ENCODE assay signal across 8 cellular contexts in the genomic region with DNA sequence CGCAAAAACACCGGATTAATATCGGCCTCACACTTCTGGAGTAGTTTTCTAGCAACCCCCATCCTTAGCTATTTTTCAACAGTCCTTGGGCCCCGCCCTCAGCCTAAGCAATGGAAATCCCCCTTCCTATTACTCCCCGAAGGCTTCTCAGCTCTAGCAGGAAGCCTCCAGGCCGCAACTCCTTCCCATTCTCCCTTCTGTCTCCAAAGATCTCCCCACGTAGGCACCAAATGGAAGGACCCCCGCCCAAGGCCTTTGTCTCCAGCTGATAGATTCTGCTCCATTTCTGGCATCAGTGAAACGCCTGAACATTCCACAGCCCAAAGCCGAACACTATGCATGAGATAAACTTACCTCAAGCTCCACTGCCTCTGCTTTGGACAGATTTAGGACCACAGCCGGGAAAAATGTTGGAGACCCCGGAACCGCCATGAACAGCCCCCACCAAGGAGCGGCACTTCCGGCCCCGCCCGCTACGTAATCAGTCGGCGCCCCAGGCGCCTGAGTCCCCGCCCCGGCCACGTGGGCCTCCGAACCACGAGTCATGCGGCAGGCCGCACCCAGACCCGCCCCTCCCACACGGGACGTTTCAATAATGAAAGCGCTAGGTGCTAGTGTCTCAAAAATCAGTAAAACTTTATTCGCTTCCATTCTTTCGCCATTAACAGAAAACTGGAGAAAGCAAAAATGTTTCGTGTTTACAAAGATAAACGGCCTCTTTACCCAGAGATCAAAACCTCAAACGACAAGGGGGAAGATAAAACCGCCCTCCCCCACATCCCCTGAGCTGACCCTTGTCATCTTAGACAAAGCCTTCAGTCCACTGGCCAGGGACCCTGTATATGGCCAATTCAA. TPM values are rescaled to one million over a fixed set of nuclear protein-coding genes. Genes with fewer than 3 reads are reported as not detected.
DNase-seq lines count a peak whose midpoint lies in the region; ATAC-seq and TF ChIP-seq lines count a peak whose summit lies in the region.

A gene (minus strand): TSS at position 468 of the 855 bp plus-strand sequence. CDS start 611 bp downstream, outside the sequence.

- peaks cover 67% of the 10 kb centered on the region for H3K36me3 ChIP-seq in BLaER1
- peaks cover 6% of the 10 kb centered on the region for H3K36me3 ChIP-seq in colonic mucosa

- H3K27ac ChIP-seq in BLaER1 (peak within 1 kb of the TSS; percentile 91), colonic mucosa (peak within 1 kb of the TSS; percentile 85), layer of hippocampus (ENCODE audit: low read depth, low read length) (peak within 1 kb of the TSS; percentile 75)

- peaks cover 10% of the 10 kb centered on the region; the same call in 1 of the 2 replicates for H4K20me1 ChIP-seq in BLaER1

- DNase-seq in GM19240 (ENCODE audit: insufficient read length, low spot score): peak; percentile 80
- DNase-seq in NCI-H524 (lab: John Stamatoyannopoulos, UW): peak; percentile 20 to 83
- peak; percentile 96 for DNase-seq in activated CD4-positive, alpha-beta T cell treated with anti-CD3 and anti-CD28 coated beads for 48 hours
- DNase-seq in colonic mucosa: peak; percentile 98
- DNase-seq in stimulated activated CD4-positive, alpha-beta T cell treated with anti-CD3 and anti-CD28 coated beads, Interleukin-1b, Interleukin-23, amount 100 ng/mL, for 24 hours (ENCODE audit: low read depth in 4 of 4, low spot score in 1 of 4): peak; percentile 91 to 94 (median 92)

- H3K4me2 ChIP-seq in BLaER1: peak within 1 kb of the TSS; percentile 90

- intact Hi-C loops in colonic mucosa (cut with DNase I): loop anchor here (5.0 kb wide), 1 partner anchor 66 kb away; a partner anchor contains a TSS

- H3K4me3 ChIP-seq in BLaER1: peak within 1 kb of the TSS; percentile 83
- peak within 1 kb of the TSS; percentile 74 for H3K4me3 ChIP-seq in colonic mucosa

- H3K9me3 ChIP-seq in BLaER1: no peaks in the 10 kb centered on the region
- H3K9me3 ChIP-seq in colonic mucosa: no peaks in the 10 kb centered on the region

- no peak for TF ChIP-seq CTCF in colonic mucosa (IDR thresholded peaks at IDR 0.05)

- H3K4me1 ChIP-seq in BLaER1: peaks cover 14% of the 10 kb centered on the region
- peaks cover 17% of the 10 kb centered on the region for H3K4me1 ChIP-seq in colonic mucosa

- H3K9ac ChIP-seq in BLaER1: peak within 1 kb of the TSS; percentile 96
- H3K9ac ChIP-seq in colonic mucosa (ENCODE audit: low read depth in 2 of 2, low read length in 2 of 2): peak within 1 kb of the TSS; percentile 87 to 99

- ATAC-seq in HG03457 (IDR thresholded peaks at IDR 0.05; ENCODE audit: unreplicated experiment): peak; percentile 90

- no peaks in the 10 kb centered on the region for H3K27me3 ChIP-seq in BLaER1
- no peaks in the 10 kb centered on the region for H3K27me3 ChIP-seq in colonic mucosa
- H3K27me3 ChIP-seq in layer of hippocampus (ENCODE audit: control insufficient read depth, insufficient read depth, low read length): no peaks in the 10 kb centered on the region

RNA-seq across cellular contexts. Expression of the gene that starts here (rescaled TPM):
- 10 to 100 TPM; 40.6 to 54.8 TPM for total RNA-seq in colonic mucosa

Comparison
In these comparisons a context has a peak if more than half of its experiments do, and no peak if none do; other contexts are left out.
1. Peak in every context shown above with its lines: DNase-seq, ATAC-seq, H3K4me3 ChIP-seq and H3K27ac ChIP-seq.